24 cellular contexts compared by ENCODE assay signal in the genomic region with DNA sequence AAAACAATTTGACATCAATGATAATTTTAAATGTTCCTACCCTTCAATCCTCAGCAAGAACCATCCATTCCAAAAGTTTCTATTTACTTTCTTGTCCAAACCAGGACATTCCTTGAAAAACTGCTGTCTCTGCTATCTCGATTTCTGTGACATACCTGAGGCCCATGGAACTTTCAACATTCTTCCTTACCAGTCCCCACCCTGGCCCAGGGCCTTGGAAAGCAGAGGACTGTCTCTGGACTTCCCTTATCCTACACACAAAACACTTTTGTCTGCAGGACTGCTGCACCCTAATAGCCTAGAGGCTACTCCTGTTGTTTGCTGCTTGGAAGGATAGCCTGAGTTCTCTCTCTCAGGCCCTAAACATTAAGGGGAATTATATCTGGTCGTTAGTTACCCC.
"Had no signal": no experiment of that assay in that cellular context is flagged by ENCODE, and none has a peak within 500 bp of the region (broad histone marks: within the 10 kb centered on the region; RNA-seq: fewer than 3 reads in every experiment).

No MANE protein-coding gene starts in this region.

- DNase-seq: colonic mucosa; cortex of kidney; dermis blood vessel endothelial cell; dorsolateral prefrontal cortex; effector CD4-positive, alpha-beta T cell; effector CD8-positive, alpha-beta T cell; effector memory CD4-positive, alpha-beta T cell; effector memory CD8-positive, alpha-beta T cell; endodermal cell; erythroblast; esophagus squamous epithelium; foreskin fibroblast; foreskin keratinocyte; foreskin melanocyte; gastrocnemius medialis; glutamatergic neuron; head of caudate nucleus; heart left ventricle; heart right ventricle had no signal

- H3K27me3 ChIP-seq: colonic mucosa, dorsolateral prefrontal cortex, esophagus muscularis mucosa, gastrocnemius medialis, gastroesophageal sphincter, heart left ventricle had no signal

- H3K9me3 ChIP-seq: colonic mucosa, esophagus squamous epithelium, gastrocnemius medialis had no signal

- ATAC-seq: effector memory CD8-positive, alpha-beta T cell; esophagus mucosa; foreskin keratinocyte; gastrocnemius medialis; gastroesophageal sphincter; heart left ventricle; heart right ventricle had no signal

- H3K4me3 ChIP-seq: colonic mucosa, coronary artery, dorsolateral prefrontal cortex, esophagus muscularis mucosa, esophagus squamous epithelium, gastrocnemius medialis, gastroesophageal sphincter, heart left ventricle, heart right ventricle had no signal

- H3K4me1 ChIP-seq: colonic mucosa, esophagus muscularis mucosa, esophagus squamous epithelium, foreskin keratinocyte, gastrocnemius medialis, gastroesophageal sphincter, heart left ventricle, heart right ventricle had no signal

- H3K27ac ChIP-seq: colonic mucosa, coronary artery, dorsolateral prefrontal cortex, epithelial cell of prostate, esophagus muscularis mucosa, esophagus squamous epithelium, foreskin keratinocyte, gastrocnemius medialis, gastroesophageal sphincter, heart left ventricle, heart right ventricle had no signal

- H3K36me3 ChIP-seq: colonic mucosa, esophagus muscularis mucosa, esophagus squamous epithelium, gastrocnemius medialis, gastroesophageal sphincter, heart left ventricle, heart right ventricle had no signal
